In genomic region chr14:23602181-23603095, GRCh38 we compare ENCODE assay signal across 1 cellular context.
TF ChIP-seq lines count a peak whose summit lies in the region.

No MANE protein-coding gene starts in this region.

TF ChIP-seq in HepG2, 621 proteins besides CTCF, POLR2A, EP300 and RAD21 (continues in another document):
- TF ChIP-seq ZNF329 (CRISPR knock-in tag; IDR thresholded peaks at IDR 0.05; ENCODE audit: low read depth) = no peak
- TF ChIP-seq ZNF513 (CRISPR knock-in tag; conservative IDR thresholded peaks at IDR 0.05) = no peak
- TF ChIP-seq ATF7-NPFF (CRISPR knock-in tag; IDR thresholded peaks at IDR 0.05; ENCODE audit: low read depth) = peak; percentile 51
- peak; percentile 47; the same call in 1 of the 2 replicates for TF ChIP-seq RFXAP (CRISPR knock-in tag; IDR thresholded peaks at IDR 0.05; ENCODE audit: borderline replicate concordance)
- no peak for TF ChIP-seq ATM (IDR thresholded peaks at IDR 0.05; ENCODE audit: borderline replicate concordance)
- no peak for TF ChIP-seq RBFOX2 (IDR thresholded peaks at IDR 0.05; ENCODE audit: low read depth, low read length)
- peak; percentile 95 for TF ChIP-seq MED1 (CRISPR knock-in tag; IDR thresholded peaks at IDR 0.05)
- TF ChIP-seq TEAD3 (CRISPR knock-in tag; optimal IDR thresholded peaks at IDR 0.05; ENCODE audit: borderline replicate concordance) = no peak
- TF ChIP-seq RBM22 (optimal IDR thresholded peaks at IDR 0.05; ENCODE audit: low read length) = no peak
- no peak for TF ChIP-seq NFRKB (IDR thresholded peaks at IDR 0.05)
- TF ChIP-seq YEATS2 (CRISPR knock-in tag; IDR thresholded peaks at IDR 0.05; ENCODE audit: borderline replicate concordance) = peak; percentile 60; the same call in 1 of the 2 replicates
- TF ChIP-seq ZBTB8A (CRISPR knock-in tag; IDR thresholded peaks at IDR 0.05; ENCODE audit: borderline replicate concordance, low read depth) = no peak
- TF ChIP-seq HMGXB3 (CRISPR knock-in tag; IDR thresholded peaks at IDR 0.05; ENCODE audit: borderline replicate concordance) = peak; percentile 81
- TF ChIP-seq SAP130 (CRISPR knock-in tag; IDR thresholded peaks at IDR 0.05; ENCODE audit: low read depth) = peak; percentile 94
- TF ChIP-seq RFX3 (CRISPR knock-in tag; IDR thresholded peaks at IDR 0.05) = peak; percentile 49; the same call in 1 of the 2 replicates
- TF ChIP-seq ZNF557 (CRISPR knock-in tag; IDR thresholded peaks at IDR 0.05) = peak; percentile 64; the same call in 1 of the 2 replicates
- no peak for TF ChIP-seq SMARCE1 (IDR thresholded peaks at IDR 0.05; ENCODE audit: borderline replicate concordance)
- peak; percentile 46; the same call in 1 of the 2 replicates for TF ChIP-seq KDM3A (CRISPR knock-in tag; IDR thresholded peaks at IDR 0.05; ENCODE audit: low read depth)
- peak; percentile 78; the same call in 1 of the 2 replicates for TF ChIP-seq ZNF792 (CRISPR knock-in tag; IDR thresholded peaks at IDR 0.05)
- no peak for TF ChIP-seq ATRX (CRISPR knock-in tag; IDR thresholded peaks at IDR 0.05; ENCODE audit: borderline replicate concordance)
- TF ChIP-seq BCL3 (CRISPR knock-in tag; IDR thresholded peaks at IDR 0.05) = peak; percentile 22; the same call in 1 of the 2 replicates
- no peak for TF ChIP-seq ZNF484 (CRISPR knock-in tag; IDR thresholded peaks at IDR 0.05; ENCODE audit: borderline replicate concordance, low read depth)
- TF ChIP-seq KAT8 (CRISPR knock-in tag; IDR thresholded peaks at IDR 0.05) = peak; percentile 84
- TF ChIP-seq THAP7 (CRISPR knock-in tag; IDR thresholded peaks at IDR 0.05) = no peak
- peak; percentile 27; the same call in 1 of the 2 replicates for TF ChIP-seq FOXJ3 (CRISPR knock-in tag; IDR thresholded peaks at IDR 0.05; ENCODE audit: borderline replicate concordance)
- peak; percentile 85 for TF ChIP-seq RXRA (CRISPR knock-in tag; IDR thresholded peaks at IDR 0.05)
- peak; percentile 82 for TF ChIP-seq ELF3 (CRISPR knock-in tag; IDR thresholded peaks at IDR 0.05)
- TF ChIP-seq ZC3H4 (CRISPR knock-in tag; IDR thresholded peaks at IDR 0.05; ENCODE audit: borderline replicate concordance) = no peak; the same call in 1 of the 2 replicates
- no peak for TF ChIP-seq SP2 (CRISPR knock-in tag; IDR thresholded peaks at IDR 0.05)
- 0 out of 2 replicates have a peak, but pooled peaks have one; percentile 59 for TF ChIP-seq MXD4 (CRISPR knock-in tag; IDR thresholded peaks at IDR 0.05)
- TF ChIP-seq PRDM15 (CRISPR knock-in tag; IDR thresholded peaks at IDR 0.05) = no peak
- no peak for TF ChIP-seq TAF1 (CRISPR knock-in tag; IDR thresholded peaks at IDR 0.05)
- peak; percentile 20; the same call in 1 of the 2 replicates for TF ChIP-seq PBX2 (CRISPR knock-in tag; IDR thresholded peaks at IDR 0.05)
- TF ChIP-seq ZFP90 (CRISPR knock-in tag; IDR thresholded peaks at IDR 0.05; ENCODE audit: borderline replicate concordance) = peak; percentile 46; the same call in 1 of the 2 replicates
- peak; percentile 72 for TF ChIP-seq ZMYM3 (CRISPR knock-in tag; IDR thresholded peaks at IDR 0.05)
- no peak for TF ChIP-seq STAT5B (CRISPR knock-in tag; IDR thresholded peaks at IDR 0.05)
- TF ChIP-seq RORA (CRISPR knock-in tag; IDR thresholded peaks at IDR 0.05) = no peak
- no peak for TF ChIP-seq PRPF4 (IDR thresholded peaks at IDR 0.05; ENCODE audit: low read depth, low read length, poor library complexity, severe bottlenecking)
- TF ChIP-seq ZNF879 (CRISPR knock-in tag; IDR thresholded peaks at IDR 0.05) = no peak
- no peak for TF ChIP-seq PRMT3 (CRISPR knock-in tag; IDR thresholded peaks at IDR 0.05; ENCODE audit: borderline replicate concordance, low read depth)
- no peak for TF ChIP-seq ZNF446 (CRISPR knock-in tag; IDR thresholded peaks at IDR 0.05)
- no peak for TF ChIP-seq MAF1 (CRISPR knock-in tag; IDR thresholded peaks at IDR 0.05; ENCODE audit: borderline replicate concordance)
- no peak for TF ChIP-seq ZNF775 (CRISPR knock-in tag; IDR thresholded peaks at IDR 0.05; ENCODE audit: borderline replicate concordance)
- TF ChIP-seq ZNF235 (CRISPR knock-in tag; IDR thresholded peaks at IDR 0.05; ENCODE audit: borderline replicate concordance) = peak; percentile 89
- TF ChIP-seq ZMAT3 (CRISPR knock-in tag; conservative IDR thresholded peaks at IDR 0.05) = peak; percentile 73
- no peak for TF ChIP-seq LBX2 (CRISPR knock-in tag; IDR thresholded peaks at IDR 0.05; ENCODE audit: borderline replicate concordance)
- peak; percentile 81; the same call in 1 of the 2 replicates for TF ChIP-seq ZKSCAN8 (CRISPR knock-in tag; IDR thresholded peaks at IDR 0.05; ENCODE audit: borderline replicate concordance)
- no peak for TF ChIP-seq UBTF (CRISPR knock-in tag; IDR thresholded peaks at IDR 0.05)
- no peak for TF ChIP-seq NFATC3 (CRISPR knock-in tag; IDR thresholded peaks at IDR 0.05)
- TF ChIP-seq ZMAT5 (CRISPR knock-in tag; IDR thresholded peaks at IDR 0.05; ENCODE audit: borderline replicate concordance, low read depth) = no peak
- TF ChIP-seq ONECUT2 (CRISPR knock-in tag; IDR thresholded peaks at IDR 0.05) = peak; percentile 62; the same call in 1 of the 2 replicates
- no peak for TF ChIP-seq CAMTA2 (CRISPR knock-in tag; IDR thresholded peaks at IDR 0.05; ENCODE audit: borderline replicate concordance)
- no peak for TF ChIP-seq ZNF737 (CRISPR knock-in tag; IDR thresholded peaks at IDR 0.05; ENCODE audit: borderline replicate concordance)
- peak; percentile 90 for TF ChIP-seq ETV5 (CRISPR knock-in tag; IDR thresholded peaks at IDR 0.05; ENCODE audit: borderline replicate concordance)
